In genomic region chr2:1907849-1908533, GRCh38 we compare ENCODE assay signal across 33 cellular contexts.
DNase-seq lines count a peak whose midpoint lies in the region; FAIRE-seq and TF ChIP-seq lines count a peak whose summit lies in the region.
"Had no signal": no experiment of that assay in that cellular context is flagged by ENCODE, and none has a peak within 500 bp of the region (broad histone marks: within the 10 kb centered on the region; RNA-seq: fewer than 3 reads in every experiment).

No MANE protein-coding gene starts in this region.

- no peak overlapping the region for H3K27ac Mint-ChIP-seq in chondrocyte (ENCODE audit: unreplicated experiment)
- H3K27ac Mint-ChIP-seq: CD4-positive, CD25-positive, alpha-beta regulatory T cell; HFFc6; stimulated activated naive B cell treated with anti-CD40 and anti-IgM and Interleukin-4, amounts not matched to agents 10 μg/mL and 1 μg/mL and 100 μg/mL, for 72 hours; T-helper 1 cell treated with Interleukin-12 subunit alpha and Interleukin-12 subunit beta and Interleukin-4 antibody, amounts not matched to agents 30 μg/mL and 1 μg/mL, for 36 hours had no signal

- H3K27me3 ChIP-seq in osteoblast (ENCODE audit: insufficient read depth, low read length): no peaks in the 10 kb centered on the region
- H3K27me3 ChIP-seq: body of pancreas had no signal

- H3K27ac ChIP-seq in osteoblast (ENCODE audit: low read depth, low read length): no peak overlapping the region
- H3K27ac ChIP-seq: body of pancreas, GM23248, lower lobe of right lung, SK-N-MC, skin epidermis, suprapubic skin, upper lobe of right lung had no signal

- no peak for TF ChIP-seq CTCF in chondrocyte (IDR thresholded peaks at IDR 0.05)
- TF ChIP-seq CTCF in osteoblast (IDR thresholded peaks at IDR 0.05; ENCODE audit: extremely low read depth, low read depth, low read length): no peak

- no peaks in the 10 kb centered on the region for H3K36me3 ChIP-seq in osteoblast (ENCODE audit: insufficient read depth, low read length)
- H3K36me3 ChIP-seq: lower lobe of right lung, suprapubic skin, upper lobe of right lung had no signal

- no peaks in the 10 kb centered on the region for H3K9me3 ChIP-seq in osteoblast (ENCODE audit: low read depth, low read length)
- H3K9me3 ChIP-seq: body of pancreas, lower lobe of right lung, suprapubic skin, upper lobe of right lung had no signal

- peaks cover 7% of the 10 kb centered on the region for H3K4me1 Mint-ChIP-seq in chondrocyte (ENCODE audit: low read depth)
- H3K4me1 Mint-ChIP-seq: CD4-positive, CD25-positive, alpha-beta regulatory T cell; central memory CD8-positive, alpha-beta T cell; stimulated activated naive B cell treated with anti-CD40 and anti-IgM and Interleukin-4, amounts not matched to agents 10 μg/mL and 1 μg/mL and 100 μg/mL, for 72 hours had no signal

- H3K27me3 Mint-ChIP-seq in chondrocyte (ENCODE audit: low read depth): peaks cover 11% of the 10 kb centered on the region
- H3K27me3 Mint-ChIP-seq: CD4-positive, CD25-positive, alpha-beta regulatory T cell; central memory CD8-positive, alpha-beta T cell had no signal

- H3K4me3 Mint-ChIP-seq in chondrocyte (ENCODE audit: unreplicated experiment): no peak overlapping the region
- H3K4me3 Mint-ChIP-seq: CD4-positive, CD25-positive, alpha-beta regulatory T cell; central memory CD8-positive, alpha-beta T cell; HFFc6; naive thymus-derived CD8-positive, alpha-beta T cell; stimulated activated naive B cell treated with anti-CD40 and anti-IgM and Interleukin-4, amounts not matched to agents 10 μg/mL and 1 μg/mL and 100 μg/mL, for 72 hours; T-helper 1 cell treated with Interleukin-12 subunit alpha and Interleukin-12 subunit beta and Interleukin-4 antibody, amounts not matched to agents 30 μg/mL and 1 μg/mL, for 36 hours had no signal

- H3K79me2 ChIP-seq in osteoblast (ENCODE audit: insufficient read depth, low read length): no peaks in the 10 kb centered on the region

- H3K36me3 Mint-ChIP-seq in chondrocyte (ENCODE audit: low read depth): no peaks in the 10 kb centered on the region
- H3K36me3 Mint-ChIP-seq: CD4-positive, CD25-positive, alpha-beta regulatory T cell; naive thymus-derived CD8-positive, alpha-beta T cell; stimulated activated naive B cell treated with anti-CD40 and anti-IgM and Interleukin-4, amounts not matched to agents 10 μg/mL and 1 μg/mL and 100 μg/mL, for 72 hours had no signal

- H3K4me3 ChIP-seq in osteoblast (ENCODE audit: insufficient read depth, low read length): no peak overlapping the region
- H3K4me3 ChIP-seq: body of pancreas, GM23248, lower lobe of right lung, SK-N-MC, skin epidermis, suprapubic skin, upper lobe of right lung had no signal

- peak; percentile 19 for DNase-seq in NCI-H2196 (lab: John Stamatoyannopoulos, UW; ENCODE audit: unreplicated experiment)
- DNase-seq in NCI-H2196 treated with DMSO at 0.1 percent for 48 hours (lab: John Stamatoyannopoulos, UW; ENCODE audit: unreplicated experiment): no peak
- DNase-seq in HTR-8/SVneo (ENCODE audit: insufficient read length, low spot score): no peak
- peak; percentile 66 for DNase-seq in chondrocyte (ENCODE audit: low spot score)
- peak; percentile 39 for DNase-seq in osteoblast (ENCODE audit: insufficient read length, low spot score, missing footprints)
- DNase-seq in NCI-H1048 (lab: John Stamatoyannopoulos, UW): no peak
- no peak for DNase-seq in NCI-H187 (lab: John Stamatoyannopoulos, UW)
- DNase-seq in SIG-M5 treated with dmso at 0.1 percent for 504 hours (lab: John Stamatoyannopoulos, UW; ENCODE audit: unreplicated experiment): no peak
- DNase-seq: 8988T; activated gamma-delta T cell treated with Interleukin-2 at 50 U/mL for 16 hours; activated T-cell treated with anti-CD3 and anti-CD28 coated beads, Interleukin-2, amount 50 U/mL, for 48 hours; body of pancreas; Calu3; CD4-positive, CD25-positive, alpha-beta regulatory T cell; GM23248; HFFc6; KG1; kidney glomerular epithelial cell; lower lobe of right lung; naive thymus-derived CD8-positive, alpha-beta T cell; NCI-H1105 treated with DMSO at 0.1 percent for 48 hours; NCI-H2081; NCI-H510A; occipital lobe; OCI-M1; stimulated activated naive B cell treated with anti-CD40 and anti-IgM and Interleukin-4, amounts not matched to agents 10 μg/mL and 1 μg/mL and 100 μg/mL, for 72 hours; upper lobe of right lung had no signal

- no peak overlapping the region for H2AFZ ChIP-seq in osteoblast (ENCODE audit: low read length)
- H2AFZ ChIP-seq: GM23248 had no signal

- FAIRE-seq in HTR-8/SVneo (lab: Jason Lieb, UNC): peak; percentile 40
- FAIRE-seq: frontal cortex had no signal

- H4K20me1 ChIP-seq in osteoblast (ENCODE audit: insufficient read depth, low read length): no peaks in the 10 kb centered on the region

- no peak overlapping the region for H3K4me2 ChIP-seq in osteoblast (ENCODE audit: insufficient read depth, low read length)

- H3K9me3 Mint-ChIP-seq in chondrocyte (ENCODE audit: low read depth): no peaks in the 10 kb centered on the region
- H3K9me3 Mint-ChIP-seq: CD4-positive, CD25-positive, alpha-beta regulatory T cell; central memory CD8-positive, alpha-beta T cell; naive thymus-derived CD8-positive, alpha-beta T cell; stimulated activated naive B cell treated with anti-CD40 and anti-IgM and Interleukin-4, amounts not matched to agents 10 μg/mL and 1 μg/mL and 100 μg/mL, for 72 hours; T-helper 1 cell treated with Interleukin-12 subunit alpha and Interleukin-12 subunit beta and Interleukin-4 antibody, amounts not matched to agents 30 μg/mL and 1 μg/mL, for 36 hours had no signal

- no peaks in the 10 kb centered on the region for H3K4me1 ChIP-seq in osteoblast (ENCODE audit: insufficient read depth, low read length)
- H3K4me1 ChIP-seq: body of pancreas, lower lobe of right lung, suprapubic skin, upper lobe of right lung had no signal

Comparison
In these comparisons a context has a peak if more than half of its experiments do, and no peak if none do; other contexts are left out.
1. DNase-seq: peak in NCI-H2196 (single experiment), chondrocyte (single experiment) and osteoblast (single experiment); none in NCI-H2196 treated with DMSO at 0.1 percent for 48 hours (single experiment), HTR-8/SVneo (single experiment), NCI-H1048 (single experiment), NCI-H187 (0 of 2) and SIG-M5 treated with dmso at 0.1 percent for 504 hours (single experiment).